8 cellular contexts compared by ENCODE assay signal in the genomic region with DNA sequence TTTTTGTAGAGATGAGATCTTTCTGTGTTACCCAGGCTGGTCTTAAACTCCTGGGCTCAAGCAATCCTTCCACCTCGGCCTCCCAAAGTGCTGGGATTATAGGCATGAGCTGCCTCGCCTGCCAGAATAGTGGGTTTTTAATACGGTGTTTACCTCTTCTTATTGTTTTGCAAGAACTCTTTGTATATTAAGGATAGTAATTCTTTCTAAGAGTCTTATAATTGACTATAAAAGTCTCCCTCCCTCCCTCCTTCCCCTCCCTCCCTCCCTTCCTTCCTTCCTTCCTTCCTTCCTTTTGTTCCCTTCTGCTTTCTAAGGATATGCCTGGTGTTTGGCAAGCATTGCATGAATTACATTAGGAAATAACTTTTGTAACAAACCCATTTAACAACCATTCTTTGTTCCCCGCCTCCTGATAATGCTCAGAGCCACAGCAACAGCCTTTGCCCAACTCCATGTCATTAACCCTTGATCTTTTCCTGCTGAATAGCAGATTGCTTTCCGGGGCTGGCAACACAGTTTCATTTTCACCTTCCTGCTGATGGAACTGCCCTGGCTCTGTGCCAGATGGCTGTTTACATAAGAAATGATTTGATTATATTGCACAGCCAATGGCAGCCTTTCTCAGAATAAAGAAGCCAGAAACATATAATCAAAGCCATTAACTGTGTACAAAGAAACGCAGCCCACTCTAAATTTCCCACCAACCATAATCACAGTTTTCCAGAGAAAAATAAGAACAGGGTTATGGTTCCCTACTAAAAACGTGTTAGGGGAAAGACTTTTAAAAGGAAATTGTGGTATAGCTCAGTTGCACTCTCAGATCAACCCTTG.
DNase-seq lines count a peak whose midpoint lies in the region; ATAC-seq and TF ChIP-seq lines count a peak whose summit lies in the region.

No MANE protein-coding gene starts in this region.

- H3K4me1 ChIP-seq in BLaER1: peaks cover 72% of the 10 kb centered on the region

- peak overlapping the region; percentile 81 for H3K4me2 ChIP-seq in BLaER1

- no peaks in the 10 kb centered on the region for H4K20me1 ChIP-seq in BLaER1

- H3K9ac ChIP-seq in BLaER1: no peak overlapping the region

- H3K9me3 ChIP-seq in BLaER1: no peaks in the 10 kb centered on the region

- H3K27ac ChIP-seq in BLaER1: 0 out of 2 replicates have a peak overlapping the region, but pooled peaks have one; percentile 22

- H3K4me3 ChIP-seq in BLaER1 (no peak overlapping the region), epithelial cell of esophagus (ENCODE audit: low read length) (no peak overlapping the region)

- ATAC-seq in GM19351 (IDR thresholded peaks at IDR 0.05; ENCODE audit: unreplicated experiment) (no peak), GM21529 (IDR thresholded peaks at IDR 0.05; ENCODE audit: unreplicated experiment) (no peak)

- TF ChIP-seq CTCF in epithelial cell of esophagus (IDR thresholded peaks at IDR 0.05; ENCODE audit: insufficient read depth, low read depth, low read length, missing control alignments): no peak

- no peaks in the 10 kb centered on the region for H3K36me3 ChIP-seq in BLaER1

- peak; percentile 82 for DNase-seq in M059J (ENCODE audit: low read depth)
- DNase-seq in SHP77 (lab: John Stamatoyannopoulos, UW): peak; percentile 80 to 85
- peak; percentile 76 for DNase-seq in epithelial cell of esophagus (ENCODE audit: low read depth)
- DNase-seq in pulmonary artery endothelial cell (ENCODE audit: low read depth, low spot score): peak; percentile 79
- DNase-seq in activated T-cell treated with anti-CD3 and anti-CD28 coated beads, Interleukin-2, amount 50 U/mL, for 48 hours: no peak

- H3K27me3 ChIP-seq in BLaER1: no peaks in the 10 kb centered on the region

Comparison
In these comparisons a context has a peak if more than half of its experiments do, and no peak if none do; other contexts are left out.
1. DNase-seq: peak in M059J (single experiment), SHP77 (2 of 2), epithelial cell of esophagus (single experiment) and pulmonary artery endothelial cell (single experiment); none in activated T-cell treated with anti-CD3 and anti-CD28 coated beads, Interleukin-2, amount 50 U/mL, for 48 hours (0 of 2).